ENCODE assay signal across 8 cellular contexts in genomic region chrX:65601126-65601525, GRCh38.
A peak's percentile ranks its signal among the peaks of the same experiment; 100 is the strongest.
DNase-seq lines count a peak whose midpoint lies in the region; ATAC-seq, FAIRE-seq and TF ChIP-seq lines count a peak whose summit lies in the region.

No MANE protein-coding gene starts in this region.

- H2AFZ ChIP-seq in HepG2 (ENCODE audit: low read length) = no peak overlapping the region

- DNase-seq in HepG2 (ENCODE audit: low spot score) (no peak), chondrocyte (ENCODE audit: low spot score) (no peak), NCI-H510A treated with DMSO at 0.1 percent for 48 hours (lab: John Stamatoyannopoulos, UW) (no peak), DMS79 (lab: John Stamatoyannopoulos, UW) (no peak), NCI-H146 treated with DMSO at 0.1 percent for 48 hours (lab: John Stamatoyannopoulos, UW; ENCODE audit: unreplicated experiment) (no peak)
- no peak for DNase-seq in natural killer cell treated with Interleukin-12 subunit alpha and Interleukin-12 subunit beta and Interleukin-15 and Interleukin-18, amount 100 ng/mL, for 72 hours (ENCODE audit: low spot score)

- no peak for FAIRE-seq in HepG2 (lab: Jason Lieb, UNC)

- H3K27me3 Mint-ChIP-seq in chondrocyte (ENCODE audit: low read depth) = no peaks in the 10 kb centered on the region
- peaks cover 0 to 2% of the 10 kb centered on the region in 2 donors for H3K27me3 Mint-ChIP-seq in natural killer cell treated with Interleukin-12 subunit alpha and Interleukin-12 subunit beta and Interleukin-15 and Interleukin-18, amount 100 ng/mL, for 72 hours

- peak overlapping the region; percentile 95 for H3K27ac Mint-ChIP-seq in chondrocyte (ENCODE audit: unreplicated experiment)
- H3K27ac Mint-ChIP-seq in natural killer cell treated with Interleukin-12 subunit alpha and Interleukin-12 subunit beta and Interleukin-15 and Interleukin-18, amount 100 ng/mL, for 72 hours = peak overlapping the region; percentile 69 to 91

- no peak overlapping the region for H3K4me2 ChIP-seq in HepG2 (ENCODE audit: low read depth, low read length)

- H3K36me3 ChIP-seq in liver (ENCODE audit: control insufficient read depth in 4 of 4, insufficient read depth in 3 of 4, low read depth in 1 of 4, low read length in 3 of 4) (no peaks in the 10 kb centered on the region), HepG2 (replicated peaks in 1 of 2; ENCODE audit: control insufficient read depth in 1 of 2, insufficient read depth in 2 of 2, low read length in 2 of 2) (no peaks in the 10 kb centered on the region), urinary bladder (ENCODE audit: insufficient read depth) (no peaks in the 10 kb centered on the region)

- peaks cover 19% of the 10 kb centered on the region for H3K9me3 Mint-ChIP-seq in chondrocyte (ENCODE audit: low read depth)
- peaks cover 7% of the 10 kb centered on the region for H3K9me3 Mint-ChIP-seq in natural killer cell treated with Interleukin-12 subunit alpha and Interleukin-12 subunit beta and Interleukin-15 and Interleukin-18, amount 100 ng/mL, for 72 hours

- H3K9me3 ChIP-seq in liver (ENCODE audit: control insufficient read depth in 4 of 4, low read length in 3 of 4) (no peaks in the 10 kb centered on the region), HepG2 (ENCODE audit: low read length) (no peaks in the 10 kb centered on the region)

- TF ChIP-seq CTCF in liver (IDR thresholded peaks at IDR 0.05; ENCODE audit: low read depth, low read length, missing input control) = no peak
- TF ChIP-seq CTCF in HepG2 (CRISPR knock-in tag; IDR thresholded peaks at IDR 0.05) = no peak
- TF ChIP-seq CTCF in chondrocyte (IDR thresholded peaks at IDR 0.05) = no peak

- H3K4me1 Mint-ChIP-seq in chondrocyte (ENCODE audit: low read depth) = peaks cover 48% of the 10 kb centered on the region
- H3K4me1 Mint-ChIP-seq in natural killer cell treated with Interleukin-12 subunit alpha and Interleukin-12 subunit beta and Interleukin-15 and Interleukin-18, amount 100 ng/mL, for 72 hours (ENCODE audit: low read depth in 2 of 2) = peaks cover 61% of the 10 kb centered on the region in 2 donors

- H3K27ac ChIP-seq in liver (ENCODE audit: low read depth in 1 of 2, low read length in 2 of 2) = peak overlapping the region; percentile 57 to 67
- H3K27ac ChIP-seq in HepG2 (ENCODE audit: extremely low read length, insufficient read depth, low read length) = no peak overlapping the region
- peak overlapping the region; percentile 62 for H3K27ac ChIP-seq in urinary bladder (ENCODE audit: low read depth)

- intact Hi-C loops in HepG2 (cut with micrococcal nuclease; ENCODE audit: unreplicated experiment) = no loop called here

- 66% methylated on average over 3 of the region's 3 CpGs for WGBS in liver
- WGBS in HepG2 (ENCODE audit: low lambda C conversion rate) = no CpG with 5 or more reads among the region's 3 CpGs
- 62% methylated on average over 3 of the region's 3 CpGs for WGBS in urinary bladder

- no peaks in the 10 kb centered on the region for H3K79me2 ChIP-seq in HepG2 (ENCODE audit: insufficient read depth, low read length)

- POLR2A ChIA-PET in HepG2 (lab: Yijun Ruan, JAX) = no interaction called here

- TF ChIP-seq EP300 in HepG2 (IDR thresholded peaks at IDR 0.05; ENCODE audit: low read depth in 2 of 2, low read length in 2 of 2) (no peak), HepG2 (CRISPR knock-in tag; IDR thresholded peaks at IDR 0.05; ENCODE audit: borderline replicate concordance) (no peak)

- H3K27me3 ChIP-seq in liver (ENCODE audit: control insufficient read depth in 4 of 4, insufficient read depth in 4 of 4, low read length in 3 of 4) (no peaks in the 10 kb centered on the region), HepG2 (ENCODE audit: control insufficient read depth in 1 of 2, insufficient read depth in 2 of 2, low read length in 2 of 2) (no peaks in the 10 kb centered on the region)

- H3K36me3 Mint-ChIP-seq in chondrocyte (ENCODE audit: low read depth) = no peaks in the 10 kb centered on the region
- H3K36me3 Mint-ChIP-seq in natural killer cell treated with Interleukin-12 subunit alpha and Interleukin-12 subunit beta and Interleukin-15 and Interleukin-18, amount 100 ng/mL, for 72 hours = peaks cover 8% of the 10 kb centered on the region

- no peaks in the 10 kb centered on the region for H4K20me1 ChIP-seq in HepG2 (ENCODE audit: insufficient read depth, low read length)

- in situ Hi-C loops in HepG2 (cut with HindIII; ENCODE audit: extremely low pct_ligation_motif_present, low pct_unique_long_range_greater_than_20kb) = no loop called here

- H3K9ac ChIP-seq in liver (ENCODE audit: low read depth in 1 of 2, low read length in 2 of 2) (peak overlapping the region in 1 of 2 donors; percentile 39), HepG2 (ENCODE audit: insufficient read depth, low read depth, low read length) (no peak overlapping the region)

- CTCF ChIA-PET in HepG2 (lab: Yijun Ruan, JAX; ENCODE audit: low intra/inter-chr PET ratio, low total read pairs) = no interaction called here

- no TSS peak for BruUV-seq in HepG2 (replicated peaks; lab: Mats Ljungman, UMichigan)

- ATAC-seq in HepG2 = no peak
- peak in 1 of 2 donors; percentile 31 for ATAC-seq in natural killer cell treated with Interleukin-12 subunit alpha and Interleukin-12 subunit beta and Interleukin-15 and Interleukin-18, amount 100 ng/mL, for 72 hours

- peaks cover 0 to 2% (median 0%) of the 10 kb centered on the region in 4 donors for H3K4me1 ChIP-seq in liver (ENCODE audit: control insufficient read depth in 4 of 4, insufficient read depth in 4 of 4, low read length in 3 of 4)
- H3K4me1 ChIP-seq in HepG2 (ENCODE audit: insufficient read depth, low read length) = no peaks in the 10 kb centered on the region
- H3K4me1 ChIP-seq in urinary bladder (ENCODE audit: insufficient read depth) = no peaks in the 10 kb centered on the region

- no peak for TF ChIP-seq POLR2A in HepG2 (IDR thresholded peaks at IDR 0.05; ENCODE audit: insufficient read depth in 1 of 2, low read depth in 2 of 2, low read length in 2 of 2)

- H3K4me3 ChIP-seq in liver (ENCODE audit: low read depth in 1 of 3, low read length in 3 of 3) (no peak overlapping the region), HepG2 (replicated peaks in 1 of 3; ENCODE audit: insufficient read depth in 1 of 3, low read depth in 2 of 3, low read length in 3 of 3) (no peak overlapping the region), urinary bladder (ENCODE audit: low read depth, low read length) (no peak overlapping the region)

- no peak overlapping the region for H3K4me3 Mint-ChIP-seq in chondrocyte (ENCODE audit: unreplicated experiment)
- no peak overlapping the region for H3K4me3 Mint-ChIP-seq in natural killer cell treated with Interleukin-12 subunit alpha and Interleukin-12 subunit beta and Interleukin-15 and Interleukin-18, amount 100 ng/mL, for 72 hours

- no peak for TF ChIP-seq RAD21 in liver (IDR thresholded peaks at IDR 0.05)
- TF ChIP-seq RAD21 in HepG2 (CRISPR knock-in tag; IDR thresholded peaks at IDR 0.05) = no peak

TF ChIP-seq in liver, 16 proteins besides CTCF, POLR2A, EP300 and RAD21:
- no peak for TF ChIP-seq FOXA1 (IDR thresholded peaks at IDR 0.05)
- no peak for TF ChIP-seq HNF4G (IDR thresholded peaks at IDR 0.05)
- no peak for TF ChIP-seq FOXA2 (IDR thresholded peaks at IDR 0.05)
- TF ChIP-seq RXRA (IDR thresholded peaks at IDR 0.05) = no peak
- TF ChIP-seq, protein P1, sequence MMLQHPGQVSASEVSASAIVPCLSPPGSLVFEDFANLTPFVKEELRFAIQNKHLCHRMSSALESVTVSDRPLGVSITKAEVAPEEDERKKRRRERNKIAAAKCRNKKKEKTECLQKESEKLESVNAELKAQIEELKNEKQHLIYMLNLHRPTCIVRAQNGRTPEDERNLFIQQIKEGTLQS (IDR thresholded peaks at IDR 0.05) = no peak
- TF ChIP-seq YY1 (IDR thresholded peaks at IDR 0.05) = no peak

TF ChIP-seq in HepG2, 621 proteins besides CTCF, POLR2A, EP300 and RAD21:
- TF ChIP-seq ATM (IDR thresholded peaks at IDR 0.05; ENCODE audit: borderline replicate concordance) (no peak), MNT (IDR thresholded peaks at IDR 0.05) (no peak), SMC3 (IDR thresholded peaks at IDR 0.05; ENCODE audit: low read length) (no peak), NCOA2 (CRISPR knock-in tag; IDR thresholded peaks at IDR 0.05) (no peak)
